Comparison of ENCODE assay signal across 25 cellular contexts in the genomic region with DNA sequence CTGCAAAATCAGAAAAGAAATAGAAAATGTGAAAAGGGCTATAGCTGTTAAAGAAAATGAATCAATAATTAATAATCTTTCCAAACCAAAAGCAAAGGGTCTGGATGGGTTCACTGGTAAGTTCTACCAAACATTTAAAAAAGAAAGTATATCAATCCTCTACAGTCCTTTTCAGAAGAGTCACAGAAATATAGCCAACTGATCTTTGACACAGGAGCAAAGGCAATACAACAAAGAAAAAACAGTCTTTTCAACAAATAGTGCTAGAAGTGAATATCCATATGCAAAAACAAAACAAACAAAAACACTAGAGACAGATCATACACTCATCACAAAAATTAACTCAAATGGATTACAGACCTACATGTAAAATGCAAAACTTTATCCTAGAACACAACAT.
"Had no signal": no experiment of that assay in that cellular context is flagged by ENCODE, and none has a peak within 500 bp of the region (broad histone marks: within the 10 kb centered on the region; RNA-seq: fewer than 3 reads in every experiment).

No MANE protein-coding gene starts in this region.

- H3K4me2 ChIP-seq: hepatocyte had no signal

- H3K36me3 ChIP-seq: colonic mucosa, esophagus muscularis mucosa, gastroesophageal sphincter, heart left ventricle, left ventricle myocardium inferior, lower lobe of right lung, prostate gland, right atrium auricular region, sigmoid colon, tibial artery had no signal

- H3K27ac ChIP-seq: colonic mucosa, esophagus muscularis mucosa, foreskin keratinocyte, gastroesophageal sphincter, heart left ventricle, hepatocyte, left ventricle myocardium inferior, lower lobe of right lung, prostate gland, right atrium auricular region, sigmoid colon, testis, tibial artery had no signal

- ATAC-seq: foreskin keratinocyte; gastroesophageal sphincter; heart left ventricle; left cardiac atrium; lower lobe of right lung; naive thymus-derived CD8-positive, alpha-beta T cell; stimulated activated effector memory CD8-positive, alpha-beta T cell treated with anti-CD3 and anti-CD28 coated beads, Interleukin-12 subunit alpha, Interleukin-12 subunit beta, amount 100 ng/mL, for 72 hours; stimulated activated naive CD8-positive, alpha-beta T cell treated with anti-CD3 and anti-CD28 coated beads, Interleukin-15, Interleukin-2, amounts not matched to agents 100 U/mL and 50 U/mL, for 24 hours had no signal

- DNase-seq: colonic mucosa; effector CD8-positive, alpha-beta T cell; foreskin keratinocyte; heart left ventricle; left cardiac atrium; left ventricle myocardium inferior; lower lobe of right lung; naive thymus-derived CD8-positive, alpha-beta T cell; nephron progenitor cell; nucleus accumbens; sigmoid colon; stimulated activated CD4-positive, alpha-beta T cell treated with anti-CD3 and anti-CD28 coated beads, Interleukin-2, amount 100 ng/mL, for 24 hours; stimulated activated CD4-positive, alpha-beta T cell treated with anti-CD3 and anti-CD28 coated beads, Interleukin-4, amount 100 ng/mL, for 24 hours; stimulated activated naive CD8-positive, alpha-beta T cell treated with anti-CD3 and anti-CD28 coated beads, Interleukin-15, Interleukin-2, amounts not matched to agents 100 U/mL and 50 U/mL, for 24 hours; substantia nigra; testis; tibial artery had no signal

- H3K4me1 ChIP-seq: colonic mucosa, foreskin keratinocyte, prostate gland, testis had no signal

- FAIRE-seq: endothelial cell of umbilical vein, islet of Langerhans had no signal

- H3K4me3 ChIP-seq: colonic mucosa, esophagus muscularis mucosa, gastroesophageal sphincter, heart left ventricle, hepatocyte, left ventricle myocardium inferior, lower lobe of right lung, prostate gland, right atrium auricular region, sigmoid colon, testis, tibial artery had no signal

- H3K9me3 ChIP-seq: colonic mucosa, gastroesophageal sphincter, prostate gland, sigmoid colon, testis, tibial artery had no signal

- H2AFZ ChIP-seq: hepatocyte had no signal

- H3K27me3 ChIP-seq: colonic mucosa, esophagus muscularis mucosa, foreskin keratinocyte, gastroesophageal sphincter, heart left ventricle, hepatocyte, right atrium auricular region, sigmoid colon, testis, tibial artery had no signal
